ENCODE assay signal across 10 cellular contexts in the genomic region with DNA sequence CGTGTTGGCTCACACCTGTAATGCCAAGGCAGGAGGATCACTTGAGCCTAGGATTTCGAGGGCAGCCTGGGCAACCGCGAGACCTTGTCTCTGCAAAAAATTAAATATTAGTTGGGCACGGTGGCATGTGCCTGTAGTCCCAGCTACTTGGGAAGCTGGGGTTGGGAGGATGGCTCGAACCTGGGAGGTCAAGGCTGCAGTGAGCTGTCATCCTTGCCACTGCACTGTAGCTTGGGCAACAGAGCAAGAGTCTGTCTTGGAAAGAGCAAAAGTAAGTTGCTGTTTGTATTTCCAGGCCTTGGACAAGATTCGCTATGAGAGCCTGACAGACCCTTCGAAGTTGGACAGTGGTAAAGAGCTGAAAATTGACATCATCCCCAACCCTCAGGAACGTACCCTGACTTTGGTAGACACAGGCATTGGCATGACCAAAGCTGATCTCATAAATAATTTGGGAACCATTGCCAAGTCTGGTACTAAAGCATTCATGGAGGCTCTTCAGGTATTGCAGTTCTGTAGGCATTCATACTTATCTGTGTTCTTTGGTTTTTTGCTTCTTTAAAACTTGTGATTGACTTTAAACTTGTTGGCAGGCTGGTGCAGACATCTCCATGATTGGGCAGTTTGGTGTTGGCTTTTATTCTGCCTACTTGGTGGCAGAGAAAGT. TPM values are rescaled to one million over a fixed set of nuclear protein-coding genes. Genes with fewer than 3 reads are reported as not detected.
DNase-seq lines count a peak whose midpoint lies in the region; ATAC-seq lines count a peak whose summit lies in the region.
"Had no signal": no experiment of that assay in that cellular context is flagged by ENCODE, and none has a peak within 500 bp of the region (broad histone marks: within the 10 kb centered on the region; RNA-seq: fewer than 3 reads in every experiment).

No MANE protein-coding gene starts in this region.

- peaks cover 55% of the 10 kb centered on the region for H3K36me3 ChIP-seq in iPS-15b (ENCODE audit: control insufficient read depth, insufficient read depth, low read length)

- peaks cover 56% of the 10 kb centered on the region for H3K4me1 Mint-ChIP-seq in activated CD4-positive, alpha-beta T cell treated with anti-CD3 and anti-CD28 coated beads, Interleukin-2, amount 10 ng/mL, durations not matched to agents 24 days and 14 days
- H3K4me1 Mint-ChIP-seq in activated CD8-positive, alpha-beta T cell treated with anti-CD3 and anti-CD28 coated beads, Interleukin-2, amount 10 ng/mL, durations not matched to agents 7 days and 5 days (ENCODE audit: low read depth): peaks cover 62% of the 10 kb centered on the region
- H3K4me1 Mint-ChIP-seq in stimulated activated naive B cell treated with anti-CD40 and anti-IgM and Interleukin-4, amounts not matched to agents 10 μg/mL and 1 μg/mL and 100 μg/mL, for 72 hours: peaks cover 59 to 85% of the 10 kb centered on the region in 2 donors

- no peaks in the 10 kb centered on the region for H3K9me3 Mint-ChIP-seq in activated CD4-positive, alpha-beta T cell treated with anti-CD3 and anti-CD28 coated beads, Interleukin-2, amount 10 ng/mL, durations not matched to agents 24 days and 14 days
- H3K9me3 Mint-ChIP-seq in activated CD8-positive, alpha-beta T cell treated with anti-CD3 and anti-CD28 coated beads, Interleukin-2, amount 10 ng/mL, durations not matched to agents 7 days and 5 days (ENCODE audit: insufficient read depth): no peaks in the 10 kb centered on the region
- H3K9me3 Mint-ChIP-seq in stimulated activated naive B cell treated with anti-CD40 and anti-IgM and Interleukin-4, amounts not matched to agents 10 μg/mL and 1 μg/mL and 100 μg/mL, for 72 hours: no peaks in the 10 kb centered on the region

- peak overlapping the region; percentile 100 for H3K4me3 ChIP-seq in iPS-15b (ENCODE audit: low read depth, low read length)

- H3K9me3 ChIP-seq in iPS-15b (ENCODE audit: control insufficient read depth, insufficient read depth, low read length): no peaks in the 10 kb centered on the region

- no peaks in the 10 kb centered on the region for H3K27me3 ChIP-seq in iPS-15b (ENCODE audit: control insufficient read depth, insufficient read depth, low read length)

- DNase-seq in activated CD4-positive, alpha-beta T cell treated with anti-CD3 and anti-CD28 coated beads, Interleukin-2, amount 10 ng/mL, durations not matched to agents 24 days and 14 days: no peak
- no peak for DNase-seq in activated CD4-positive, alpha-beta T cell treated with anti-CD3 and anti-CD28 coated beads for 4 hours
- no peak for DNase-seq in activated CD8-positive, alpha-beta T cell treated with anti-CD3 and anti-CD28 coated beads, Interleukin-2, amount 10 ng/mL, durations not matched to agents 7 days and 5 days
- DNase-seq in stimulated activated naive B cell treated with anti-CD40 and anti-IgM and Interleukin-4, amounts not matched to agents 10 μg/mL and 1 μg/mL and 100 μg/mL, for 72 hours: no peak
- DNase-seq in NOMO-1 treated with DMSO at 0.1 percent for 48 hours (lab: John Stamatoyannopoulos, UW; ENCODE audit: unreplicated experiment): no peak
- DNase-seq in hippocampal formation (lab: John Stamatoyannopoulos, UW): no peak
- DNase-seq: anterior cingulate cortex, NCI-H82 had no signal

- intact Hi-C loops in activated CD4-positive, alpha-beta T cell treated with anti-CD3 and anti-CD28 coated beads, Interleukin-2, amount 10 ng/mL, durations not matched to agents 24 days and 14 days (cut with micrococcal nuclease): loop anchor here (10.0 kb wide), 1 partner anchor 674 kb away; a partner anchor contains a TSS

- peaks cover 73% of the 10 kb centered on the region for H3K36me3 Mint-ChIP-seq in activated CD4-positive, alpha-beta T cell treated with anti-CD3 and anti-CD28 coated beads, Interleukin-2, amount 10 ng/mL, durations not matched to agents 24 days and 14 days (ENCODE audit: low read depth)
- peaks cover 70% of the 10 kb centered on the region for H3K36me3 Mint-ChIP-seq in activated CD8-positive, alpha-beta T cell treated with anti-CD3 and anti-CD28 coated beads, Interleukin-2, amount 10 ng/mL, durations not matched to agents 7 days and 5 days (ENCODE audit: low read depth)
- peaks cover 65 to 79% of the 10 kb centered on the region in 2 donors for H3K36me3 Mint-ChIP-seq in stimulated activated naive B cell treated with anti-CD40 and anti-IgM and Interleukin-4, amounts not matched to agents 10 μg/mL and 1 μg/mL and 100 μg/mL, for 72 hours

- POLR2A ChIA-PET in activated CD8-positive, alpha-beta T cell treated with anti-CD3 and anti-CD28 coated beads, Interleukin-2, amount 10 ng/mL, durations not matched to agents 7 days and 5 days (lab: Charles Lee): interaction anchor here (0.8 kb wide), 1 partner anchor 13 kb away, joined by 3 read pairs; no protein-coding TSS in a partner anchor

- peaks cover 18% of the 10 kb centered on the region for H3K4me1 ChIP-seq in iPS-15b (ENCODE audit: control insufficient read depth, insufficient read depth, low read length)

- H3K27me3 Mint-ChIP-seq in activated CD4-positive, alpha-beta T cell treated with anti-CD3 and anti-CD28 coated beads, Interleukin-2, amount 10 ng/mL, durations not matched to agents 24 days and 14 days: peaks cover 2% of the 10 kb centered on the region
- H3K27me3 Mint-ChIP-seq in activated CD8-positive, alpha-beta T cell treated with anti-CD3 and anti-CD28 coated beads, Interleukin-2, amount 10 ng/mL, durations not matched to agents 7 days and 5 days (ENCODE audit: low read depth): no peaks in the 10 kb centered on the region
- peaks cover 0 to 5% of the 10 kb centered on the region in 2 donors for H3K27me3 Mint-ChIP-seq in stimulated activated naive B cell treated with anti-CD40 and anti-IgM and Interleukin-4, amounts not matched to agents 10 μg/mL and 1 μg/mL and 100 μg/mL, for 72 hours

- ATAC-seq in activated CD8-positive, alpha-beta T cell treated with anti-CD3 and anti-CD28 coated beads, Interleukin-2, amount 10 ng/mL, durations not matched to agents 7 days and 5 days: no peak
- no peak for ATAC-seq in stimulated activated naive B cell treated with anti-CD40 and anti-IgM and Interleukin-4, amounts not matched to agents 10 μg/mL and 1 μg/mL and 100 μg/mL, for 72 hours (replicated peaks)
- ATAC-seq in HG02678 (IDR thresholded peaks at IDR 0.05; ENCODE audit: unreplicated experiment): no peak

- H3K27ac Mint-ChIP-seq in activated CD4-positive, alpha-beta T cell treated with anti-CD3 and anti-CD28 coated beads, Interleukin-2, amount 10 ng/mL, durations not matched to agents 24 days and 14 days: peak overlapping the region; percentile 98
- peak overlapping the region; percentile 99 for H3K27ac Mint-ChIP-seq in activated CD8-positive, alpha-beta T cell treated with anti-CD3 and anti-CD28 coated beads, Interleukin-2, amount 10 ng/mL, durations not matched to agents 7 days and 5 days
- peak overlapping the region; percentile 100 for H3K27ac Mint-ChIP-seq in stimulated activated naive B cell treated with anti-CD40 and anti-IgM and Interleukin-4, amounts not matched to agents 10 μg/mL and 1 μg/mL and 100 μg/mL, for 72 hours

- H3K4me3 Mint-ChIP-seq in activated CD4-positive, alpha-beta T cell treated with anti-CD3 and anti-CD28 coated beads, Interleukin-2, amount 10 ng/mL, durations not matched to agents 24 days and 14 days: peak overlapping the region; percentile 92
- H3K4me3 Mint-ChIP-seq in activated CD8-positive, alpha-beta T cell treated with anti-CD3 and anti-CD28 coated beads, Interleukin-2, amount 10 ng/mL, durations not matched to agents 7 days and 5 days: peak overlapping the region; percentile 98
- H3K4me3 Mint-ChIP-seq in stimulated activated naive B cell treated with anti-CD40 and anti-IgM and Interleukin-4, amounts not matched to agents 10 μg/mL and 1 μg/mL and 100 μg/mL, for 72 hours: peak overlapping the region; percentile 96 to 98

- peak overlapping the region; percentile 100 for H3K9ac ChIP-seq in iPS-15b (ENCODE audit: low read depth, low read length)

- CTCF ChIA-PET in activated CD8-positive, alpha-beta T cell treated with anti-CD3 and anti-CD28 coated beads, Interleukin-2, amount 10 ng/mL, durations not matched to agents 7 days and 5 days (lab: Charles Lee): interaction anchor here (8.1 kb wide), 1 partner anchor 6 kb away, joined by 75 read pairs; a partner anchor contains a TSS

RNA-seq across cellular contexts. Expression of a gene that starts 2.3 kb away (rescaled TPM):
- 2,450 and 2,479 TPM in 2 replicates for total RNA-seq in activated CD4-positive, alpha-beta T cell treated with anti-CD3 and anti-CD28 coated beads, Interleukin-2, amount 10 ng/mL, durations not matched to agents 24 days and 14 days
- total RNA-seq in activated CD8-positive, alpha-beta T cell treated with anti-CD3 and anti-CD28 coated beads, Interleukin-2, amount 10 ng/mL, durations not matched to agents 7 days and 5 days: 100 to 1,000 TPM; 741 to 755 TPM

RNA-seq across cellular contexts. Expression of a gene that starts 8.1 kb away (rescaled TPM):
- total RNA-seq in activated CD4-positive, alpha-beta T cell treated with anti-CD3 and anti-CD28 coated beads, Interleukin-2, amount 10 ng/mL, durations not matched to agents 24 days and 14 days: 25.3 and 28.0 TPM in 2 replicates
- total RNA-seq in activated CD8-positive, alpha-beta T cell treated with anti-CD3 and anti-CD28 coated beads, Interleukin-2, amount 10 ng/mL, durations not matched to agents 7 days and 5 days: 10 to 100 TPM; 31.6 to 32.8 TPM

RNA-seq across cellular contexts. Expression of a gene that starts 16.1 kb away (rescaled TPM):
- total RNA-seq in activated CD4-positive, alpha-beta T cell treated with anti-CD3 and anti-CD28 coated beads, Interleukin-2, amount 10 ng/mL, durations not matched to agents 24 days and 14 days: 27.6 and 28.2 TPM in 2 replicates
- 10 to 100 TPM; 14.1 to 16.9 TPM for total RNA-seq in activated CD8-positive, alpha-beta T cell treated with anti-CD3 and anti-CD28 coated beads, Interleukin-2, amount 10 ng/mL, durations not matched to agents 7 days and 5 days

RNA-seq across cellular contexts. Expression of a gene that starts 21.0 kb away (rescaled TPM):
- total RNA-seq in activated CD4-positive, alpha-beta T cell treated with anti-CD3 and anti-CD28 coated beads, Interleukin-2, amount 10 ng/mL, durations not matched to agents 24 days and 14 days: 0.07 TPM in 1 of 2 replicates, not detected in the other
- not detected for total RNA-seq in activated CD8-positive, alpha-beta T cell treated with anti-CD3 and anti-CD28 coated beads, Interleukin-2, amount 10 ng/mL, durations not matched to agents 7 days and 5 days

RNA-seq across cellular contexts. Expression of a gene that starts 25.8 kb away (rescaled TPM):
- total RNA-seq in activated CD4-positive, alpha-beta T cell treated with anti-CD3 and anti-CD28 coated beads, Interleukin-2, amount 10 ng/mL, durations not matched to agents 24 days and 14 days: 139 and 144 TPM in 2 replicates
- 10 to 100 TPM; 49.2 to 53.4 TPM for total RNA-seq in activated CD8-positive, alpha-beta T cell treated with anti-CD3 and anti-CD28 coated beads, Interleukin-2, amount 10 ng/mL, durations not matched to agents 7 days and 5 days
